ENCODE assay signal across 1 cellular context in the genomic region with DNA sequence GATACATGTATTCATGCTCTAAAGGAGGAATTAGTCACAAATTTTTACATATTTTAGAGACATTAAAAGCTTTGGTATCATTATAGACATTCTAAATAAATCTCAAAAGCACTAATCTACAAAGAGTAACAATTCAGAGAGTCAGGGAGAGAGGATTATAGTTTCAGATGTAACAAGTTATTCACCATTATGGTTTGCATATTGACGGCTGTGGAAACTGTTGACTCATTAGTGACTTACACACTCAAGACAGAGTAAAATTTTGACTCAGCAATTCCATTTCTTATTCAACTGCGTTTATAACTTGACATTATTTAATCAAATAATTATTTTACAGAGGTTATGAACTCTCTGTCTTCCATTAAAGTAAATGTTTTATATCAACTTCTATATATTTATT.
TF ChIP-seq lines count a peak whose summit lies in the region.

No MANE protein-coding gene starts in this region.

TF ChIP-seq in HepG2, 621 proteins besides CTCF, POLR2A, EP300 and RAD21 (continued from another document):
- TF ChIP-seq BRF2 (CRISPR knock-in tag; IDR thresholded peaks at IDR 0.05), result no peak
- TF ChIP-seq ZNF512B (CRISPR knock-in tag; IDR thresholded peaks at IDR 0.05; ENCODE audit: borderline replicate concordance), result no peak
- TF ChIP-seq PBX3 (CRISPR knock-in tag; IDR thresholded peaks at IDR 0.05; ENCODE audit: borderline replicate concordance), result no peak
- TF ChIP-seq ZNF7 (CRISPR knock-in tag; IDR thresholded peaks at IDR 0.05), result no peak
- no peak for TF ChIP-seq ZNF335 (CRISPR knock-in tag; IDR thresholded peaks at IDR 0.05)
- TF ChIP-seq RBFOX2 (IDR thresholded peaks at IDR 0.05; ENCODE audit: low read depth, low read length), result no peak
- TF ChIP-seq, protein P1, sequence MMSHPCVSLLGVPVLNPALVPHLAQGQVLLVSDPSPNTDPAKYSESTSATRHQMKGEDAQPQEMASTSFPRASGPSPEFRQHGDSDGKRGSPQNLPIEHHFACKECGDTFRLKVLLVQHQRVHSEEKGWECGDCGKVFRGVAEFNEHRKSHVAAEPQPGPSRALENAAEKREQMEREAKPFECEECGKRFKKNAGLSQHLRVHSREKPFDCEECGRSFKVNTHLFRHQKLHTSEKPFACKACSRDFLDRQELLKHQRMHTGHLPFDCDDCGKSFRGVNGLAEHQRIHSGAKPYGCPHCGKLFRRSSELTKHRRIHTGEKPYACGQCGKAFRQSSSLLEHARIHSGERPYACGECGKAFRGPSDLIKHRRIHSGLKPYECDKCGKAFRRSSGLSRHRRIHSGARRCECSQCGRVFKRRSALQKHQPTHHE (CRISPR knock-in tag; IDR thresholded peaks at IDR 0.05; ENCODE audit: borderline replicate concordance), result no peak
- no peak for TF ChIP-seq BORCS8-MEF2B (CRISPR knock-in tag; IDR thresholded peaks at IDR 0.05)
- no peak for TF ChIP-seq SMAD9 (CRISPR knock-in tag; IDR thresholded peaks at IDR 0.05)
- no peak for TF ChIP-seq ISX (CRISPR knock-in tag; conservative IDR thresholded peaks at IDR 0.05)
- TF ChIP-seq ZNF281 (CRISPR knock-in tag; IDR thresholded peaks at IDR 0.05; ENCODE audit: borderline replicate concordance), result no peak
